ENCODE assay signal across 8 cellular contexts in the genomic region with DNA sequence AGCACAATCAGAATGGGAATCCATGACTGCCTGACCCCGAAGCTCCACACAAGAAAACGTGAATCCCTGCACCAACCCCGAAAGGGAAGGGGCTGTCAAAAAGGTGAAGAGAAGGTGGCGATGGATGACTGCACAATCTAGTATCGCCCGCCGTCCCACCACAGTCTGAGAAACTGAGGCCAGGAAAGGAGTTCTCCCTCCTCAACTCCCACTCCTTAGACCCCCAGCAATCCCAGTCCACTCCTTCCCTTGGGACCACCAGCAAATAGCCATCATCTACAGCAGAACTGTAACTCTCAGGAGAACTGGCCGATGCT. TPM values are rescaled to one million over a fixed set of nuclear protein-coding genes. Genes with fewer than 3 reads are reported as not detected.
DNase-seq lines count a peak whose midpoint lies in the region; ATAC-seq and TF ChIP-seq lines count a peak whose summit lies in the region.

No MANE protein-coding gene starts in this region.

- H3K27ac ChIP-seq in thyroid gland: peak overlapping the region; percentile 12 to 69 (median 17)

- peak; percentile 9 for ATAC-seq in activated naive CD8-positive, alpha-beta T cell treated with anti-CD3 and anti-CD28 coated beads, Interleukin-2, amount 10 ng/mL, durations not matched to agents 7 days and 5 days (ENCODE audit: low read depth)
- ATAC-seq in left colon: peak; percentile 1
- ATAC-seq in GM18502 (IDR thresholded peaks at IDR 0.05; ENCODE audit: poor library complexity, unreplicated experiment): no peak
- ATAC-seq in GM21390 (IDR thresholded peaks at IDR 0.05; ENCODE audit: unreplicated experiment): no peak

- H3K27me3 ChIP-seq in thyroid gland: no peaks in the 10 kb centered on the region

- peak overlapping the region; percentile 85 for H3K4me3 Mint-ChIP-seq in activated naive CD4-positive, alpha-beta T cell treated with anti-CD3 and anti-CD28 coated beads for 36 hours
- peak overlapping the region; percentile 88 for H3K4me3 Mint-ChIP-seq in activated naive CD8-positive, alpha-beta T cell treated with anti-CD3 and anti-CD28 coated beads, Interleukin-2, amount 10 ng/mL, durations not matched to agents 7 days and 5 days

- peaks cover 0 to 6% of the 10 kb centered on the region in 2 donors for H3K36me3 ChIP-seq in thyroid gland

- POLR2A ChIA-PET in activated naive CD8-positive, alpha-beta T cell treated with anti-CD3 and anti-CD28 coated beads, Interleukin-2, amount 10 ng/mL, durations not matched to agents 7 days and 5 days (lab: Charles Lee): interaction anchor here (0.7 to 4.5 kb wide), 20 partner anchors 11 to 126 kb away, joined by 3 to 49 read pairs (median 5); a partner anchor contains a TSS

- intact Hi-C loops in activated naive CD4-positive, alpha-beta T cell treated with anti-CD3 and anti-CD28 coated beads for 36 hours (cut with micrococcal nuclease): loop anchor here (1.0 kb wide), 3 partner anchors 10 to 96 kb away; a partner anchor contains a TSS
- intact Hi-C loops in left colon (cut with DNase I, micrococcal nuclease) (no loop called here), thyroid gland (cut with DNase I) (no loop called here)

- TF ChIP-seq CTCF in thyroid gland (IDR thresholded peaks at IDR 0.05): no peak

- TF ChIP-seq POLR2A in thyroid gland (IDR thresholded peaks at IDR 0.05): no peak

- H3K27ac Mint-ChIP-seq in activated naive CD4-positive, alpha-beta T cell treated with anti-CD3 and anti-CD28 coated beads for 36 hours: peak overlapping the region; percentile 82
- H3K27ac Mint-ChIP-seq in activated naive CD8-positive, alpha-beta T cell treated with anti-CD3 and anti-CD28 coated beads, Interleukin-2, amount 10 ng/mL, durations not matched to agents 7 days and 5 days: peak overlapping the region; percentile 89

- peaks cover 4 to 5% of the 10 kb centered on the region in 2 donors for H3K4me1 ChIP-seq in thyroid gland

- H3K9me3 ChIP-seq in thyroid gland: no peaks in the 10 kb centered on the region

- H3K4me3 ChIP-seq in thyroid gland (replicated peaks in 1 of 3): peak overlapping the region; percentile 45 to 48 (median 47)

- peaks cover 1% of the 10 kb centered on the region for H3K36me3 Mint-ChIP-seq in activated naive CD4-positive, alpha-beta T cell treated with anti-CD3 and anti-CD28 coated beads for 36 hours (ENCODE audit: low read depth)
- peaks cover 1% of the 10 kb centered on the region for H3K36me3 Mint-ChIP-seq in activated naive CD8-positive, alpha-beta T cell treated with anti-CD3 and anti-CD28 coated beads, Interleukin-2, amount 10 ng/mL, durations not matched to agents 7 days and 5 days

- no peaks in the 10 kb centered on the region for H3K27me3 Mint-ChIP-seq in activated naive CD4-positive, alpha-beta T cell treated with anti-CD3 and anti-CD28 coated beads for 36 hours (ENCODE audit: low read depth)
- H3K27me3 Mint-ChIP-seq in activated naive CD8-positive, alpha-beta T cell treated with anti-CD3 and anti-CD28 coated beads, Interleukin-2, amount 10 ng/mL, durations not matched to agents 7 days and 5 days: no peaks in the 10 kb centered on the region

- H3K4me1 Mint-ChIP-seq in activated naive CD4-positive, alpha-beta T cell treated with anti-CD3 and anti-CD28 coated beads for 36 hours (ENCODE audit: low read depth): peaks cover 36% of the 10 kb centered on the region
- H3K4me1 Mint-ChIP-seq in activated naive CD8-positive, alpha-beta T cell treated with anti-CD3 and anti-CD28 coated beads, Interleukin-2, amount 10 ng/mL, durations not matched to agents 7 days and 5 days: peaks cover 25% of the 10 kb centered on the region

- in situ Hi-C loops in ACHN (cut with HindIII; ENCODE audit: low pct_ligation_motif_present, low pct_unique_long_range_greater_than_20kb, low sequenced_read_pairs): no loop called here

- H3K9me3 Mint-ChIP-seq in activated naive CD4-positive, alpha-beta T cell treated with anti-CD3 and anti-CD28 coated beads for 36 hours: no peaks in the 10 kb centered on the region
- H3K9me3 Mint-ChIP-seq in activated naive CD8-positive, alpha-beta T cell treated with anti-CD3 and anti-CD28 coated beads, Interleukin-2, amount 10 ng/mL, durations not matched to agents 7 days and 5 days: no peaks in the 10 kb centered on the region

- no peak for DNase-seq in activated naive CD4-positive, alpha-beta T cell treated with anti-CD3 and anti-CD28 coated beads for 36 hours
- DNase-seq in activated naive CD4-positive, alpha-beta T cell (lab: John Stamatoyannopoulos, UW): no peak
- no peak for DNase-seq in activated naive CD8-positive, alpha-beta T cell treated with anti-CD3 and anti-CD28 coated beads, Interleukin-2, amount 10 ng/mL, durations not matched to agents 7 days and 5 days
- no peak for DNase-seq in left colon
- DNase-seq in thyroid gland: no peak
- no peak for DNase-seq in ACHN

- 1% methylated on average over 7 to 8 of the region's 8 CpGs for WGBS in thyroid gland, 2 donors

- CTCF ChIA-PET in activated naive CD4-positive, alpha-beta T cell treated with anti-CD3 and anti-CD28 coated beads for 36 hours (lab: Charles Lee): interaction anchor here (0.9 to 4.4 kb wide), 10 partner anchors 8 to 138 kb away, joined by 3 to 30 read pairs (median 4); no protein-coding TSS in a partner anchor

RNA-seq across cellular contexts. Expression of a gene that starts 0.5 kb away (rescaled TPM):
- 10 to 100 TPM; 76.4 to 77.4 TPM for total RNA-seq in activated naive CD4-positive, alpha-beta T cell treated with anti-CD3 and anti-CD28 coated beads for 36 hours
- total RNA-seq in activated naive CD8-positive, alpha-beta T cell treated with anti-CD3 and anti-CD28 coated beads, Interleukin-2, amount 10 ng/mL, durations not matched to agents 7 days and 5 days: 100 to 1,000 TPM; 122 to 125 TPM
- 10 to 100 TPM; 62.8 to 66.4 TPM for total RNA-seq in left colon
- total RNA-seq in thyroid gland: 10 to 100 TPM; 46.1 to 94.6 (median 64.7) TPM

RNA-seq across cellular contexts. Expression of a gene that starts 1.2 kb away (rescaled TPM):
- total RNA-seq in activated naive CD4-positive, alpha-beta T cell treated with anti-CD3 and anti-CD28 coated beads for 36 hours: under 1 TPM; 0.52 TPM
- 1 to 10 TPM; 1.5 to 2.3 TPM for total RNA-seq in activated naive CD8-positive, alpha-beta T cell treated with anti-CD3 and anti-CD28 coated beads, Interleukin-2, amount 10 ng/mL, durations not matched to agents 7 days and 5 days
- total RNA-seq in left colon: 10 to 100 TPM; 22.4 to 26.1 TPM
- 10 to 100 TPM in 3 of 4 donors, 1 to 10 TPM in 1; 8.9 to 29.6 (median 25.0) TPM for total RNA-seq in thyroid gland

RNA-seq across cellular contexts. Expression of a gene that starts 11.1 kb away (rescaled TPM):
- total RNA-seq in activated naive CD4-positive, alpha-beta T cell treated with anti-CD3 and anti-CD28 coated beads for 36 hours: 10 to 100 TPM; 16.4 to 16.9 TPM
- total RNA-seq in activated naive CD8-positive, alpha-beta T cell treated with anti-CD3 and anti-CD28 coated beads, Interleukin-2, amount 10 ng/mL, durations not matched to agents 7 days and 5 days: 10 to 100 TPM; 49.7 TPM
- total RNA-seq in left colon (10 to 100 TPM; 20.5 to 26.4 TPM), thyroid gland (10 to 100 TPM in 3 of 4 donors, 1 to 10 TPM in 1; 7.3 to 15.6 (median 12.4) TPM)

RNA-seq across cellular contexts. Expression of a gene that starts 52.1 kb away (rescaled TPM):
- 1 to 10 TPM; 6.7 to 7.2 TPM for total RNA-seq in activated naive CD4-positive, alpha-beta T cell treated with anti-CD3 and anti-CD28 coated beads for 36 hours
- total RNA-seq in activated naive CD8-positive, alpha-beta T cell treated with anti-CD3 and anti-CD28 coated beads, Interleukin-2, amount 10 ng/mL, durations not matched to agents 7 days and 5 days: 1 to 10 TPM; 1.6 to 2.4 TPM
- total RNA-seq in left colon: 10 to 100 TPM; 18.2 to 21.7 TPM
- total RNA-seq in thyroid gland: 10 to 100 TPM in 3 of 4 donors, 1 to 10 TPM in 1; 9.7 to 12.6 (median 11.3) TPM

Comparison
In these comparisons a context has a peak if more than half of its experiments do, and no peak if none do; other contexts are left out.
1. ATAC-seq: peak in activated naive CD8-positive, alpha-beta T cell treated with anti-CD3 and anti-CD28 coated beads, Interleukin-2, amount 10 ng/mL, durations not matched to agents 7 days and 5 days (single experiment) and left colon (single experiment); none in GM18502 (single experiment) and GM21390 (single experiment).